In genomic region chr4:102819588-102820365, GRCh38 we compare ENCODE assay signal across 10 cellular contexts. TPM values are rescaled to one million over a fixed set of nuclear protein-coding genes. Genes with fewer than 3 reads are reported as not detected.
DNase-seq lines count a peak whose midpoint lies in the region; ATAC-seq and TF ChIP-seq lines count a peak whose summit lies in the region.
"Had no signal": no experiment of that assay in that cellular context is flagged by ENCODE, and none has a peak within 500 bp of the region (broad histone marks: within the 10 kb centered on the region; RNA-seq: fewer than 3 reads in every experiment).

No MANE protein-coding gene starts in this region.

- H3K4me3 Mint-ChIP-seq in HFFc6 (no peak overlapping the region; the same call in none of the 2 replicates), activated B cell treated with CpG ODN at 0.5 μM for 24 hours (peak overlapping the region; percentile 59), progenitor cell of endocrine pancreas (ENCODE audit: low read depth) (no peak overlapping the region)

- H3K27ac ChIP-seq in epithelial cell of prostate, result peak overlapping the region; percentile 100

- TF ChIP-seq CTCF in HFFc6 (IDR thresholded peaks at IDR 0.05), result no peak
- no peak for TF ChIP-seq CTCF in activated B cell treated with CpG ODN at 0.5 μM for 24 hours (IDR thresholded peaks at IDR 0.05)
- TF ChIP-seq CTCF in progenitor cell of endocrine pancreas (IDR thresholded peaks at IDR 0.05; ENCODE audit: unreplicated experiment), result no peak
- no peak for TF ChIP-seq CTCF in GM10266 (IDR thresholded peaks at IDR 0.05; ENCODE audit: control insufficient read depth, insufficient read depth, low read depth, missing control alignments)

- DNase-seq in HFFc6, result no peak
- DNase-seq in activated B cell treated with CpG ODN at 0.5 μM for 24 hours, result no peak
- DNase-seq in epithelial cell of prostate (ENCODE audit: low read depth, low spot score), result no peak
- no peak for DNase-seq in progenitor cell of endocrine pancreas (ENCODE audit: low spot score, unreplicated experiment)
- no peak for DNase-seq in SHP77 (lab: John Stamatoyannopoulos, UW)
- DNase-seq in GM10266 (ENCODE audit: extremely low spot score), result no peak
- DNase-seq: NCI-H2171, uterus had no signal

- ATAC-seq in activated B cell treated with CpG ODN at 0.5 μM for 24 hours (ENCODE audit: low read depth), result no peak
- no peak for ATAC-seq in GM19395 (IDR thresholded peaks at IDR 0.05; ENCODE audit: unreplicated experiment)
- no peak for ATAC-seq in HG02885 (IDR thresholded peaks at IDR 0.05; ENCODE audit: poor library complexity, unreplicated experiment)

- POLR2A ChIA-PET in activated B cell treated with CpG ODN at 0.5 μM for 24 hours (lab: Charles Lee), result interaction anchor here (1.8 kb wide), 1 partner anchor 10 kb away, joined by 5 read pairs; no protein-coding TSS in a partner anchor

- H3K4me1 Mint-ChIP-seq in HFFc6 (ENCODE audit: low read depth) (peaks cover 87% of the 10 kb centered on the region), activated B cell treated with CpG ODN at 0.5 μM for 24 hours (peaks cover 84% of the 10 kb centered on the region), progenitor cell of endocrine pancreas (ENCODE audit: low read depth) (peaks cover 47% of the 10 kb centered on the region)

- H3K9me3 Mint-ChIP-seq in HFFc6 (no peaks in the 10 kb centered on the region), activated B cell treated with CpG ODN at 0.5 μM for 24 hours (no peaks in the 10 kb centered on the region), progenitor cell of endocrine pancreas (ENCODE audit: low read depth) (peaks cover 3% of the 10 kb centered on the region)

- H3K27me3 Mint-ChIP-seq in HFFc6 (ENCODE audit: insufficient read depth), result no peaks in the 10 kb centered on the region
- H3K27me3 Mint-ChIP-seq in activated B cell treated with CpG ODN at 0.5 μM for 24 hours, result no peaks in the 10 kb centered on the region
- no peaks in the 10 kb centered on the region for H3K27me3 Mint-ChIP-seq in progenitor cell of endocrine pancreas

- CTCF ChIA-PET in activated B cell treated with CpG ODN at 0.5 μM for 24 hours (lab: Charles Lee), result no interaction called here

- H3K36me3 Mint-ChIP-seq in HFFc6 (ENCODE audit: low read depth), result peaks cover 47% of the 10 kb centered on the region
- peaks cover 79% of the 10 kb centered on the region for H3K36me3 Mint-ChIP-seq in activated B cell treated with CpG ODN at 0.5 μM for 24 hours (ENCODE audit: low read depth)
- peaks cover 19% of the 10 kb centered on the region for H3K36me3 Mint-ChIP-seq in progenitor cell of endocrine pancreas (ENCODE audit: insufficient read depth)

- H3K27ac Mint-ChIP-seq in HFFc6 (peak overlapping the region; percentile 69), activated B cell treated with CpG ODN at 0.5 μM for 24 hours (peak overlapping the region; percentile 57), progenitor cell of endocrine pancreas (peak overlapping the region; percentile 75)

- intact Hi-C loops in activated B cell treated with CpG ODN at 0.5 μM for 24 hours (cut with micrococcal nuclease), result loop anchor here (10.0 kb wide), 1 partner anchor 1925 kb away; no protein-coding TSS in a partner anchor

RNA-seq across cellular contexts. Expression of gene UBE2D3, which starts 7.6 kb away (rescaled TPM):
- total RNA-seq in HFFc6 (2021; fragmentation: NEBNext Ultra II Directional; extraction: Animal tissue kit (Norgen Biotek cat#: 25700)), result 100 to 1,000 TPM; 325 to 396 (median 359) TPM
- total RNA-seq in activated B cell treated with CpG ODN at 0.5 μM for 24 hours, result 321 and 327 TPM in 2 replicates
- 307 and 316 TPM in 2 replicates for total RNA-seq in progenitor cell of endocrine pancreas

RNA-seq across cellular contexts. Expression of gene CISD2, which starts 49.0 kb away (rescaled TPM):
- 10 to 100 TPM; 29.7 to 38.8 (median 34.4) TPM for total RNA-seq in HFFc6 (2021; fragmentation: NEBNext Ultra II Directional; extraction: Animal tissue kit (Norgen Biotek cat#: 25700))
- total RNA-seq in activated B cell treated with CpG ODN at 0.5 μM for 24 hours (12.6 and 13.7 TPM in 2 replicates), progenitor cell of endocrine pancreas (28.3 and 31.1 TPM in 2 replicates)

RNA-seq across cellular contexts. Expression of gene MANBA, which starts 59.0 kb away (rescaled TPM):
- total RNA-seq in HFFc6 (2021; fragmentation: NEBNext Ultra II Directional; extraction: Animal tissue kit (Norgen Biotek cat#: 25700)), result 10 to 100 TPM; 31.2 to 57.9 (median 36.0) TPM
- 41.2 and 55.3 TPM in 2 replicates for total RNA-seq in activated B cell treated with CpG ODN at 0.5 μM for 24 hours
- 48.9 and 49.7 TPM in 2 replicates for total RNA-seq in progenitor cell of endocrine pancreas
